12 cellular contexts compared by ENCODE assay signal in the genomic region with DNA sequence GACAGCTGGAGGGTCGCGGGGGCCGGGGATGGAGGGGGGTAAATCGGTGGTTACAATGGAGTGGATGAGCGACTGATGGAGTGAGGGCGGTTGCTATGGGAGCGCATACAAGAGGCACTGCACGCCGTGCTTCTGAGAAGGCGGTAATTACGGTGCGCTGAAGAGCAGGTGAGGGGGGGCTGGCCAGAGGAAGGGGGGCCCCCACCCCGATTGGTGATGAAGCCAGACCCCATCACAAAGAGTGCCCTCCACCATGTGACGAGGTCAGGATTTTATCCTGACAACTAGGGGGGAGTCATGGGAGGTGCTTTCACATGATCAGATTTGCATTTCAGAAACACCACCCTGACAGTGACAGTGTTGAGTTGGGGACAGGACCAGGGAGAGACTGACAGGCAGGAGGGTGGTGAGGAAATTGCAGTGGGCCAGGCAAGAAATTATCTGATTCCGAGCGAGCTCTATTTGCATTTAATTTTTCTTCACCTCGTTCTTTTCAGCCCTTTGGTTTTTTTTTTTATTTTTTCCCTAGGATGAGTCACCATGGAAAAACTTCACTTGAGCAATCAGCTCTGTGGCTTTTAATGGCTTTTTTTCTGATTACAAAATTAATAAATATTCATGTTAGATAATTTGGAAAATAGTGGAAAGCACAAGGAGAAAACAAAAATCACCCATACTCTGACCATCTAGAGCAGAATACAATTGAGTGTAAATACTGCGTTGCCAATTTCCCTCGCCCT. TPM values are rescaled to one million over a fixed set of nuclear protein-coding genes. Genes with fewer than 3 reads are reported as not detected.
A peak's percentile ranks its signal among the peaks of the same experiment; 100 is the strongest.
DNase-seq lines count a peak whose midpoint lies in the region; ATAC-seq and TF ChIP-seq lines count a peak whose summit lies in the region.
"Had no signal": no experiment of that assay in that cellular context is flagged by ENCODE, and none has a peak within 500 bp of the region (broad histone marks: within the 10 kb centered on the region; RNA-seq: fewer than 3 reads in every experiment).

No MANE protein-coding gene starts in this region.

- H3K27ac ChIP-seq in uterus: peak overlapping the region; percentile 81 to 86
- H3K27ac ChIP-seq: 22Rv1, SK-N-MC had no signal

- DNase-seq in DMS 273 (lab: John Stamatoyannopoulos, UW; ENCODE audit: unreplicated experiment) (peak; percentile 32), DMS 273 treated with DMSO at 0.1 percent for 48 hours (lab: John Stamatoyannopoulos, UW) (no peak), astrocyte of the hippocampus (ENCODE audit: low read depth, low spot score) (peak; percentile 80), kidney glomerular epithelial cell (lab: John Stamatoyannopoulos, UW) (peak; percentile 30), uterus (peak in 1 of 2 donors; percentile 48), globus pallidus (ENCODE audit: low spot score) (no peak)
- DNase-seq: effector CD4-positive, alpha-beta T cell had no signal

- H3K36me3 ChIP-seq in uterus: no peaks in the 10 kb centered on the region
- H3K36me3 ChIP-seq: HAP-1 had no signal

- no peak for ATAC-seq in HG03342 (IDR thresholded peaks at IDR 0.05; ENCODE audit: unreplicated experiment)
- no peak for ATAC-seq in GM21576 (IDR thresholded peaks at IDR 0.05; ENCODE audit: unreplicated experiment)

- no peak for TF ChIP-seq CTCF in uterus (IDR thresholded peaks at IDR 0.05)

- intact Hi-C loops in uterus (cut with DNase I; ENCODE audit: low total_unique reads): no loop called here

- H3K27me3 ChIP-seq in uterus: no peaks in the 10 kb centered on the region

- TF ChIP-seq POLR2A in uterus (IDR thresholded peaks at IDR 0.05): no peak

- H3K9me3 ChIP-seq in uterus: no peaks in the 10 kb centered on the region
- H3K9me3 ChIP-seq: HAP-1 had no signal

- peaks cover 13 to 20% of the 10 kb centered on the region in 2 donors for H3K4me1 ChIP-seq in uterus
- H3K4me1 ChIP-seq: HAP-1 had no signal

- no peak overlapping the region for H3K4me3 ChIP-seq in uterus
- H3K4me3 ChIP-seq: HAP-1, SK-N-MC had no signal

RNA-seq across cellular contexts. Expression of a gene that starts 7.9 kb away (rescaled TPM):
- total RNA-seq in uterus: not detected

RNA-seq across cellular contexts. Expression of a gene that starts 27.8 kb away (rescaled TPM):
- 1 to 10 TPM in 1 of 4 donors, under 1 TPM in 1, not detected in 2; 0.46 to 3.8 TPM for total RNA-seq in uterus

RNA-seq across cellular contexts. Expression of a gene that starts 59.5 kb away (rescaled TPM):
- 1 to 10 TPM in 1 of 4 donors, not detected in 3; 1.3 TPM for total RNA-seq in uterus

Comparison
In these comparisons a context has a peak if more than half of its experiments do, and no peak if none do; other contexts are left out.
1. DNase-seq: peak in DMS 273 (single experiment), astrocyte of the hippocampus (single experiment) and kidney glomerular epithelial cell (single experiment); none in DMS 273 treated with DMSO at 0.1 percent for 48 hours (single experiment) and globus pallidus (single experiment).